In genomic region chr19:53423074-53423473, GRCh38 we compare ENCODE assay signal across 8 cellular contexts. TPM values are rescaled to one million over a fixed set of nuclear protein-coding genes. Genes with fewer than 3 reads are reported as not detected.
A peak's percentile ranks its signal among the peaks of the same experiment; 100 is the strongest.
DNase-seq lines count a peak whose midpoint lies in the region; ATAC-seq, FAIRE-seq and TF ChIP-seq lines count a peak whose summit lies in the region.
"Not testable (repeated sequence)": the region's sequence is repeated elsewhere in the genome, so short reads cannot be mapped to it uniquely, and the experiment has no call there.

No MANE protein-coding gene starts in this region.

- ATAC-seq in left ventricle myocardium superior (peak; percentile 57), right lobe of liver (peak; percentile 48 to 70 (median 63))

- 60% methylated on average over 4 of the region's 13 CpGs; no CpG with 5 or more reads in 1 of the 2 experiments for WGBS in endodermal cell (ENCODE audit: insufficient coverage in 1 of 2, insufficient read length in 1 of 2), 2 experiments
- WGBS in right lobe of liver (ENCODE audit: insufficient coverage, low coverage, low lambda C conversion rate, missing lambda C conversion rate) = 20% methylated on average over 1 of the region's 13 CpGs

- peak; percentile 16 for DNase-seq in DMS153 (lab: John Stamatoyannopoulos, UW)
- peak; percentile 22 to 63 (median 54) for DNase-seq in NCI-H1417 (lab: John Stamatoyannopoulos, UW)
- peak; percentile 10 for DNase-seq in NCI-H2227 treated with DMSO at 0.1 percent for 48 hours (lab: John Stamatoyannopoulos, UW)
- peak; percentile 6 for DNase-seq in SK-N-DZ (ENCODE audit: low spot score)
- not testable (repeated sequence) for DNase-seq in endodermal cell; right lobe of liver; urothelium cell line (ENCODE audit: low spot score)
- peak; percentile 37 for DNase-seq in left ventricle myocardium superior

- not testable (repeated sequence) for H3K27ac Mint-ChIP-seq in endodermal cell

- peaks cover 40% of the 10 kb centered on the region for H3K4me1 Mint-ChIP-seq in endodermal cell

- intact Hi-C loops in left ventricle myocardium superior (cut with micrococcal nuclease); right lobe of liver (cut with DNase I): not testable (repeated sequence)

- H3K9me3 ChIP-seq in endodermal cell (ENCODE audit: control insufficient read depth, low read length) = not testable (repeated sequence)
- H3K9me3 ChIP-seq in right lobe of liver = peaks cover 0 to 14% (median 0%) of the 10 kb centered on the region in 4 donors

- not testable (repeated sequence) for H3K9me3 Mint-ChIP-seq in endodermal cell

- not testable (repeated sequence) for H3K4me3 ChIP-seq in endodermal cell (ENCODE audit: low read length); right lobe of liver

- not testable (repeated sequence) for H3K27me3 Mint-ChIP-seq in endodermal cell (ENCODE audit: insufficient read depth)

- not testable (repeated sequence) for TF ChIP-seq CTCF in endodermal cell (conservative IDR thresholded peaks at IDR 0.05); right lobe of liver (IDR thresholded peaks at IDR 0.05)

- H3K27me3 ChIP-seq in endodermal cell (ENCODE audit: control insufficient read depth, insufficient read depth, low read length, poor library complexity, severe bottlenecking); right lobe of liver: not testable (repeated sequence)

- H3K36me3 ChIP-seq in endodermal cell (ENCODE audit: control insufficient read depth, insufficient read depth, low read length); right lobe of liver: not testable (repeated sequence)

- not testable (repeated sequence) for H3K27ac ChIP-seq in endodermal cell (ENCODE audit: low read depth, low read length); right lobe of liver

- H3K4me3 Mint-ChIP-seq in endodermal cell = peak overlapping the region; percentile 42

- peak; percentile 83 for FAIRE-seq in urothelium cell line (lab: Jason Lieb, UNC)

- H3K4me1 ChIP-seq in endodermal cell (ENCODE audit: control insufficient read depth, insufficient read depth, low read length); right lobe of liver: not testable (repeated sequence)

- H3K36me3 Mint-ChIP-seq in endodermal cell (ENCODE audit: low read depth) = not testable (repeated sequence)

- H3K9ac ChIP-seq in endodermal cell (ENCODE audit: extremely low read depth, low read length, poor library complexity, severe bottlenecking) = not testable (repeated sequence)

- not testable (repeated sequence) for TF ChIP-seq POLR2A in right lobe of liver (IDR thresholded peaks at IDR 0.05)

RNA-seq across cellular contexts. Expression of gene ZNF761, which starts 8.7 kb away (rescaled TPM):
- 4.3 and 4.4 TPM in 2 replicates for polyA plus RNA-seq in SK-N-DZ (2014; cell fraction: cytosol; rRNA removed)
- polyA plus RNA-seq in SK-N-DZ (2014; cell fraction: nucleus; rRNA removed) = 5.2 and 7.4 TPM in 2 replicates
- 10 to 100 TPM; 52.3 to 63.8 TPM for total RNA-seq in endodermal cell
- polyA plus RNA-seq in endodermal cell (2013, experiment 1 of 2) = 17.2 TPM
- polyA plus RNA-seq in endodermal cell (2013, experiment 2 of 2) = 17.8 TPM
- total RNA-seq in left ventricle myocardium superior = 4.1 TPM
- 1 to 10 TPM; 2.6 to 4.2 (median 3.4) TPM for total RNA-seq in right lobe of liver

RNA-seq across cellular contexts. Expression of gene ZNF765, which starts 28.1 kb away (rescaled TPM):
- polyA plus RNA-seq in SK-N-DZ (2014; cell fraction: cytosol; rRNA removed) = 4.1 and 5.0 TPM in 2 replicates
- polyA plus RNA-seq in SK-N-DZ (2014; cell fraction: nucleus; rRNA removed) = 5.1 and 6.4 TPM in 2 replicates
- total RNA-seq in endodermal cell (10 to 100 TPM; 30.1 to 35.9 TPM), left ventricle myocardium superior (4.7 TPM), right lobe of liver (1 to 10 TPM; 2.2 to 7.7 (median 3.8) TPM)
- 9.0 TPM for polyA plus RNA-seq in endodermal cell (2013, experiment 1 of 2)
- 10.7 TPM for polyA plus RNA-seq in endodermal cell (2013, experiment 2 of 2)

RNA-seq across cellular contexts. Expression of gene ZNF813, which starts 44.5 kb away (rescaled TPM):
- polyA plus RNA-seq in SK-N-DZ (2014; cell fraction: cytosol; rRNA removed) = 1.1 and 1.4 TPM in 2 replicates
- 0.40 and 1.5 TPM in 2 replicates for polyA plus RNA-seq in SK-N-DZ (2014; cell fraction: nucleus; rRNA removed)
- 10 to 100 TPM; 38.7 to 58.5 TPM for total RNA-seq in endodermal cell
- polyA plus RNA-seq in endodermal cell (2013, experiment 1 of 2) = 15.1 TPM
- polyA plus RNA-seq in endodermal cell (2013, experiment 2 of 2) = 13.5 TPM
- 1.3 TPM for total RNA-seq in left ventricle myocardium superior
- 1 to 10 TPM in 4 of 6 experiments, under 1 TPM in 2; 0.74 to 1.6 (median 1.1) TPM for total RNA-seq in right lobe of liver

RNA-seq across cellular contexts. Expression of gene ZNF525, which starts 57.6 kb away (rescaled TPM):
- 3.9 and 4.8 TPM in 2 replicates for polyA plus RNA-seq in SK-N-DZ (2014; cell fraction: cytosol; rRNA removed)
- polyA plus RNA-seq in SK-N-DZ (2014; cell fraction: nucleus; rRNA removed) = 4.6 and 8.4 TPM in 2 replicates
- total RNA-seq in endodermal cell (10 to 100 TPM; 42.2 to 48.8 TPM), left ventricle myocardium superior (2.5 TPM), right lobe of liver (1 to 10 TPM; 1.7 to 3.7 (median 2.2) TPM)
- polyA plus RNA-seq in endodermal cell (2013, experiment 1 of 2) = 7.9 TPM
- 6.6 TPM for polyA plus RNA-seq in endodermal cell (2013, experiment 2 of 2)

Comparison
In these comparisons a context has a peak if more than half of its experiments do, and no peak if none do; other contexts are left out.
1. RNA of gene ZNF761, which starts 8.7 kb away (total RNA-seq): 52.3 to 63.8 TPM in endodermal cell; 4.1 TPM in left ventricle myocardium superior (single experiment) and 2.6 to 4.2 TPM in right lobe of liver; every median in the first group is over 10 times any median in the second.
2. RNA of gene ZNF813, which starts 44.5 kb away (total RNA-seq): 38.7 to 58.5 TPM in endodermal cell; 1.3 TPM in left ventricle myocardium superior (single experiment) and 0.74 to 1.6 TPM in right lobe of liver; every median in the first group is over 10 times any median in the second.